In the genomic region with DNA sequence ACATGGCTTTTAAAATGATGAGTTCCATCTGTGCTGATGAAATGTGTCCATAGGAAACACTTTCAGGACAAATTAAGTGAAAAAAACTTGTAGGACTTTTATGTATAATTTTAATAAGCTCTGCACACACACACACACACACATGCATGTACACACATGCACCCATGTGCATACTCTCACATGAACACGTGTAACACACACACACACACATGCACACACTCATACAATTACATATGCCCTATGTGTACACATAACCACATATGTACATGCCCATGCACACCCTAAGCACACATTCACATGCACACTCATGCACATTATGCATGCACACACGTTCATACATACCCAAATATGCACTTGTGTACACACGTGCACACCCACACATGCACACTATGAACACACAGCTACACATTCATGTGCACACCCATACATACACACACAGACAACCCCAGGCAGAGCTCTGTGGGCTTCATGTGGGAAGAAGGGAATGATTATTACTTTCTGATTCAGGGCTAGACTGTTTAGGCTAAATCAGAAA, we compare ENCODE assay signal across 28 cellular contexts.
"Had no signal": no experiment of that assay in that cellular context is flagged by ENCODE, and none has a peak within 500 bp of the region (broad histone marks: within the 10 kb centered on the region; RNA-seq: fewer than 3 reads in every experiment).

No MANE protein-coding gene starts in this region.

- H3K4me1 ChIP-seq: adrenal gland, body of pancreas, colonic mucosa, foreskin keratinocyte, gastrocnemius medialis, heart left ventricle had no signal

- H3K9me3 ChIP-seq: adrenal gland, body of pancreas, colonic mucosa, gastrocnemius medialis, heart left ventricle had no signal

- DNase-seq: activated CD4-positive, alpha-beta memory T cell treated with anti-CD3 and anti-CD28 coated beads for 36 hours; activated CD4-positive, alpha-beta T cell treated with anti-CD3 and anti-CD28 coated beads for 36 hours; activated CD4-positive, alpha-beta T cell treated with anti-CD3 and anti-CD28 coated beads, Interleukin-2, amount 10 ng/mL, durations not matched to agents 24 days and 14 days; activated CD8-positive, alpha-beta memory T cell treated with anti-CD3 and anti-CD28 coated beads, Interleukin-2, amount 10 ng/mL, durations not matched to agents 7 days and 5 days; activated CD8-positive, alpha-beta memory T cell treated with anti-CD3 and anti-CD28 coated beads, Interleukin-2, amount 50 U/mL, for 4 hours; activated CD8-positive, alpha-beta T cell treated with anti-CD3 and anti-CD28 coated beads, Interleukin-2, amount 10 ng/mL, durations not matched to agents 7 days and 5 days; activated naive CD4-positive, alpha-beta T cell treated with anti-CD3 and anti-CD28 coated beads for 36 hours; activated naive CD8-positive, alpha-beta T cell treated with anti-CD3 and anti-CD28 coated beads for 36 hours; activated naive CD8-positive, alpha-beta T cell treated with anti-CD3 and anti-CD28 coated beads, Interleukin-2, amount 50 U/mL, for 24 hours; activated T-cell treated with anti-CD3 and anti-CD28 coated beads, Interleukin-2, amount 50 U/mL, for 1 hour; activated T-cell treated with anti-CD3 and anti-CD28 coated beads, Interleukin-2, amount 50 U/mL, for 48 hours; adrenal gland; amygdala; central memory CD4-positive, alpha-beta T cell; cerebellar nuclear complex; colonic mucosa; effector memory CD4-positive, alpha-beta T cell; endodermal cell; foreskin keratinocyte; gastrocnemius medialis; glutamatergic neuron; heart left ventricle; SW 1271; T-cell; T-helper 17 cell had no signal

- H3K4me3 ChIP-seq: adrenal gland, body of pancreas, cardiac muscle cell, colonic mucosa, dorsolateral prefrontal cortex, gastrocnemius medialis, heart left ventricle had no signal

- H3K36me3 ChIP-seq: adrenal gland, cardiac muscle cell, colonic mucosa, gastrocnemius medialis, heart left ventricle had no signal

- H3K27ac ChIP-seq: adrenal gland, body of pancreas, cardiac muscle cell, colonic mucosa, dorsolateral prefrontal cortex, foreskin keratinocyte, gastrocnemius medialis, heart left ventricle had no signal

- H3K27me3 ChIP-seq: body of pancreas, colonic mucosa, foreskin keratinocyte, gastrocnemius medialis had no signal
